ENCODE assay signal across 33 cellular contexts in the genomic region with DNA sequence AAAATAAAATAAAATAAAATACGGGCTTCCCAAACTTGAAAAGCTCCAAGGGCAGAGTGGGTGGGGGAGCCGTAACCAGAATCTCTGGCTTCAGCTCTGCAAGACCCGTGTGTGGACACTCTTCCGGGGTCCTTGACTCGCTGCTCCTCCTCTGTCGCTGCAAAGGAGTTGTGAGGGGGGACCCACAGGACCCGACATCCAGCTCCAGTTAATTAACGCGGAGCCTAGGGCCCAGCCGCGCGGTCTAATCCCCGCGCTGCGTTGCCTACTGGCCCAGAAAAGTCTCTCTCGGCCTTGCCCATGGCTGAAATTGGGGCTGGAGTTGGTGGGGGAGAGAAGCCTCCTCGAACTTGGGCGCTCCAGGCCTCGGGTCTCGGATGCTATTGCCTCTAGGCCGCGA. TPM values are rescaled to one million over a fixed set of nuclear protein-coding genes. Genes with fewer than 3 reads are reported as not detected.
DNase-seq lines count a peak whose midpoint lies in the region; ATAC-seq and TF ChIP-seq lines count a peak whose summit lies in the region.
"Had no signal": no experiment of that assay in that cellular context is flagged by ENCODE, and none has a peak within 500 bp of the region (broad histone marks: within the 10 kb centered on the region; RNA-seq: fewer than 3 reads in every experiment).

No MANE protein-coding gene starts in this region.

- H4K20me1 ChIP-seq in GM23338 (replicated peaks; ENCODE audit: insufficient read depth) (peaks cover 12% of the 10 kb centered on the region; the same call in 1 of the 2 replicates), osteoblast (ENCODE audit: insufficient read depth, low read length) (no peaks in the 10 kb centered on the region)

- no peaks in the 10 kb centered on the region for H3K9me2 ChIP-seq in GM23338 (ENCODE audit: insufficient read depth)

- H3K27me3 Mint-ChIP-seq in GM23338 (ENCODE audit: insufficient read depth, low read depth, poor library complexity) (peaks cover 86% of the 10 kb centered on the region), brain (peaks cover 99% of the 10 kb centered on the region)

- H3K9me3 Mint-ChIP-seq in GM23338 (no peaks in the 10 kb centered on the region; the same call in 2 of the 3 replicates), brain (peaks cover 0 to 2% (median 0%) of the 10 kb centered on the region in 5 experiments)
- H3K9me3 Mint-ChIP-seq: activated CD4-positive, alpha-beta memory T cell treated with anti-CD3 and anti-CD28 coated beads, Interleukin-2, amount 10 ng/mL, durations not matched to agents 7 days and 5 days; activated naive CD4-positive, alpha-beta T cell treated with anti-CD3 and anti-CD28 coated beads for 36 hours; mesothelial cell of epicardium; stimulated activated effector memory CD8-positive, alpha-beta T cell treated with anti-CD3 and anti-CD28 coated beads, Interleukin-12 subunit alpha, Interleukin-12 subunit beta, amount 100 ng/mL, for 72 hours had no signal

- peak overlapping the region; percentile 97 for H2AFZ ChIP-seq in GM23338
- no peak overlapping the region for H2AFZ ChIP-seq in osteoblast (ENCODE audit: low read length)

- H3K36me3 ChIP-seq in GM23338 (ENCODE audit: insufficient read depth) (no peaks in the 10 kb centered on the region), iPS-15b (ENCODE audit: control insufficient read depth, insufficient read depth, low read length) (no peaks in the 10 kb centered on the region), osteoblast (ENCODE audit: insufficient read depth, low read length) (no peaks in the 10 kb centered on the region)
- H3K36me3 ChIP-seq: adrenal gland, gastroesophageal sphincter, MG63, Peyer's patch, upper lobe of left lung had no signal

- H3K79me2 ChIP-seq in GM23338 (replicated peaks; ENCODE audit: insufficient read depth) (no peaks in the 10 kb centered on the region), osteoblast (ENCODE audit: insufficient read depth, low read length) (no peaks in the 10 kb centered on the region)

- H3K27me3 ChIP-seq in GM23338 (ENCODE audit: insufficient read depth) (peaks cover 99% of the 10 kb centered on the region), iPS-15b (ENCODE audit: control insufficient read depth, insufficient read depth, low read length) (peaks cover 92% of the 10 kb centered on the region), osteoblast (ENCODE audit: insufficient read depth, low read length) (peaks cover 53% of the 10 kb centered on the region)

- H3K27ac ChIP-seq in GM23338 (ENCODE audit: low read depth) (no peak overlapping the region), osteoblast (ENCODE audit: low read depth, low read length) (no peak overlapping the region)
- H3K27ac ChIP-seq: adrenal gland, body of pancreas, gastroesophageal sphincter, Peyer's patch, psoas muscle, upper lobe of left lung had no signal

- no peak overlapping the region for H3K9ac ChIP-seq in iPS-15b (ENCODE audit: low read depth, low read length)

- H3K36me3 Mint-ChIP-seq in GM23338 (ENCODE audit: low read depth): no peaks in the 10 kb centered on the region
- no peaks in the 10 kb centered on the region for H3K36me3 Mint-ChIP-seq in brain
- H3K36me3 Mint-ChIP-seq: mesothelial cell of epicardium; stimulated activated effector memory CD8-positive, alpha-beta T cell treated with anti-CD3 and anti-CD28 coated beads, Interleukin-12 subunit alpha, Interleukin-12 subunit beta, amount 100 ng/mL, for 72 hours had no signal

- H3F3A ChIP-seq in GM23338 (replicated peaks; ENCODE audit: low read depth): 0 out of 2 replicates have a peak, but pooled peaks cover 6% of the 10 kb centered on the region

- H3K4me1 Mint-ChIP-seq in GM23338 (peaks cover 47% of the 10 kb centered on the region), brain (peaks cover 41% of the 10 kb centered on the region)

- H3K4me2 ChIP-seq in GM23338 (peak overlapping the region; percentile 98), osteoblast (ENCODE audit: insufficient read depth, low read length) (no peak overlapping the region)

- ATAC-seq in GM23338: no peak; the same call in 2 of the 3 replicates
- no peak for ATAC-seq in GM18870 (IDR thresholded peaks at IDR 0.05; ENCODE audit: unreplicated experiment)
- ATAC-seq: body of pancreas; stimulated activated effector memory CD8-positive, alpha-beta T cell treated with anti-CD3 and anti-CD28 coated beads, Interleukin-12 subunit alpha, Interleukin-12 subunit beta, amount 100 ng/mL, for 72 hours had no signal

- H3K4me1 ChIP-seq in GM23338 (ENCODE audit: insufficient read depth) (peaks cover 55% of the 10 kb centered on the region), iPS-15b (ENCODE audit: control insufficient read depth, insufficient read depth, low read length) (peaks cover 19% of the 10 kb centered on the region), osteoblast (ENCODE audit: insufficient read depth, low read length) (no peaks in the 10 kb centered on the region)

- DNase-seq in GM23338 (ENCODE audit: low spot score): peak; percentile 45
- peak; percentile 76 for DNase-seq in osteoblast (ENCODE audit: insufficient read length, low spot score, missing footprints)
- DNase-seq in NCI-H1048 (lab: John Stamatoyannopoulos, UW): no peak
- no peak for DNase-seq in NK-92 treated with Interleukin-12 subunit alpha and Interleukin-12 subunit beta, amount 100 ng/mL, for 24 hours (lab: John Stamatoyannopoulos, UW)
- no peak for DNase-seq in A172 (ENCODE audit: low spot score)
- DNase-seq: activated CD4-positive, alpha-beta memory T cell treated with anti-CD3 and anti-CD28 coated beads, Interleukin-2, amount 10 ng/mL, durations not matched to agents 7 days and 5 days; activated CD4-positive, alpha-beta T cell treated with anti-CD3 and anti-CD28 coated beads for 1 hour; activated CD8-positive, alpha-beta memory T cell treated with anti-CD3 and anti-CD28 coated beads, Interleukin-2, amount 50 U/mL, for 4 hours; activated naive CD4-positive, alpha-beta T cell treated with anti-CD3 and anti-CD28 coated beads for 36 hours; adrenal gland; body of pancreas; cerebellar nuclear complex; dermis blood vessel endothelial cell; GDM1; hypothalamus; KG1; MG63; NCI-H1105 treated with DMSO at 0.1 percent for 48 hours; NCI-H1930; occipital lobe; Peyer's patch; psoas muscle; SIG-M5 had no signal

- H3K4me3 Mint-ChIP-seq in GM23338 (peak overlapping the region; percentile 82), brain (peak overlapping the region; percentile 76 to 92 (median 83))
- H3K4me3 Mint-ChIP-seq: activated CD4-positive, alpha-beta memory T cell treated with anti-CD3 and anti-CD28 coated beads, Interleukin-2, amount 10 ng/mL, durations not matched to agents 7 days and 5 days; activated naive CD4-positive, alpha-beta T cell treated with anti-CD3 and anti-CD28 coated beads for 36 hours; stimulated activated effector memory CD8-positive, alpha-beta T cell treated with anti-CD3 and anti-CD28 coated beads, Interleukin-12 subunit alpha, Interleukin-12 subunit beta, amount 100 ng/mL, for 72 hours had no signal

- TF ChIP-seq CTCF in GM23338 (conservative IDR thresholded peaks at IDR 0.05; ENCODE audit: low read depth in 2 of 2) (no peak), brain (conservative IDR thresholded peaks at IDR 0.05) (no peak), osteoblast (IDR thresholded peaks at IDR 0.05; ENCODE audit: extremely low read depth, low read depth, low read length) (no peak)

- H3K27ac Mint-ChIP-seq in GM23338: no peak overlapping the region
- H3K27ac Mint-ChIP-seq in brain: peak overlapping the region in 3 of 5 experiments; percentile 77 to 96 (median 85)
- H3K27ac Mint-ChIP-seq: activated naive CD4-positive, alpha-beta T cell treated with anti-CD3 and anti-CD28 coated beads for 36 hours; mesothelial cell of epicardium; stimulated activated effector memory CD8-positive, alpha-beta T cell treated with anti-CD3 and anti-CD28 coated beads, Interleukin-12 subunit alpha, Interleukin-12 subunit beta, amount 100 ng/mL, for 72 hours had no signal

- H3K4me3 ChIP-seq in GM23338: peak overlapping the region; percentile 71
- H3K4me3 ChIP-seq in iPS-15b (ENCODE audit: low read depth, low read length): peak overlapping the region; percentile 66
- no peak overlapping the region for H3K4me3 ChIP-seq in osteoblast (ENCODE audit: insufficient read depth, low read length)
- H3K4me3 ChIP-seq: adrenal gland, body of pancreas, MG63, Peyer's patch, upper lobe of left lung had no signal

- H3K9me3 ChIP-seq in iPS-15b (ENCODE audit: control insufficient read depth, insufficient read depth, low read length) (no peaks in the 10 kb centered on the region), osteoblast (ENCODE audit: low read depth, low read length) (no peaks in the 10 kb centered on the region)
- H3K9me3 ChIP-seq: adrenal gland, body of pancreas, gastroesophageal sphincter, MG63, psoas muscle, upper lobe of left lung had no signal

TF ChIP-seq in GM23338, 12 proteins besides CTCF, POLR2A, EP300 and RAD21:
- TF ChIP-seq EZH2 (IDR thresholded peaks at IDR 0.05; ENCODE audit: low read depth, unreplicated experiment): peak; percentile 69
- no peak for TF ChIP-seq STAT1 (IDR thresholded peaks at IDR 0.05; ENCODE audit: unreplicated experiment)
- peak; percentile 28 for TF ChIP-seq EZH2phosphoT487 (IDR thresholded peaks at IDR 0.05; ENCODE audit: unreplicated experiment)

RNA-seq across cellular contexts. Expression of gene LMX1A, which starts 1.8 kb away (rescaled TPM):
- total RNA-seq in GM23338 (2014; rRNA removed; shearing (Covaris generic)): not detected in 2 replicates
- polyA plus RNA-seq in GM23338 (2016; fragmentation: Nextera tagmentation; extraction: Ambion mirVana): not detected in 2 replicates
- not detected for polyA plus RNA-seq in brain (ENCODE audit: insufficient read depth, low read depth, low replicate concordance)
- not detected in 2 replicates for total RNA-seq in osteoblast
- not detected in 2 replicates for total RNA-seq in A172 (2014; rRNA removed; shearing (Covaris generic))
- total RNA-seq: activated CD4-positive, alpha-beta memory T cell treated with anti-CD3 and anti-CD28 coated beads, Interleukin-2, amount 10 ng/mL, durations not matched to agents 7 days and 5 days; activated naive CD4-positive, alpha-beta T cell treated with anti-CD3 and anti-CD28 coated beads for 36 hours; adrenal gland; body of pancreas; dermis blood vessel endothelial cell; occipital lobe; T-helper 2 cell treated with Interferon-gamma antibody and Interleukin-4, amounts not matched to agents 100 ng/mL and 5 ng/mL, for 36 hours had no signal
- polyA plus RNA-seq: BJ, keratinocyte had no signal

Comparison
In these comparisons a context has a peak if more than half of its experiments do, and no peak if none do; other contexts are left out.
1. DNase-seq: peak in GM23338 (single experiment) and osteoblast (single experiment); none in NCI-H1048 (single experiment), NK-92 treated with Interleukin-12 subunit alpha and Interleukin-12 subunit beta, amount 100 ng/mL, for 24 hours (single experiment) and A172 (single experiment).